ENCODE assay signal across 1 cellular context in genomic region chr5:116573279-116573616, GRCh38.
TF ChIP-seq lines count a peak whose summit lies in the region.

No MANE protein-coding gene starts in this region.

TF ChIP-seq in H1, 55 proteins besides CTCF, POLR2A, EP300 and RAD21 (continued from another document):
- no peak for TF ChIP-seq SRF (IDR thresholded peaks at IDR 0.05; ENCODE audit: low read depth, low read length)
- TF ChIP-seq BCL11A (IDR thresholded peaks at IDR 0.05; ENCODE audit: low read depth in 2 of 2, low read length in 2 of 2) = no peak
- TF ChIP-seq SIX5 (IDR thresholded peaks at IDR 0.05; ENCODE audit: low read depth, low read length) = no peak
- no peak for TF ChIP-seq RXRA (IDR thresholded peaks at IDR 0.05; ENCODE audit: insufficient read depth, low read depth, low read length)
- no peak for TF ChIP-seq RFX5 (IDR thresholded peaks at IDR 0.05; ENCODE audit: borderline replicate concordance, low read depth, low read length)
